Comparison of ENCODE assay signal across 10 cellular contexts in genomic region chr9:128901822-128902221, GRCh38. TPM values are rescaled to one million over a fixed set of nuclear protein-coding genes. Genes with fewer than 3 reads are reported as not detected.
A peak's percentile ranks its signal among the peaks of the same experiment; 100 is the strongest.
DNase-seq lines count a peak whose midpoint lies in the region; FAIRE-seq and TF ChIP-seq lines count a peak whose summit lies in the region.
"Had no signal": no experiment of that assay in that cellular context is flagged by ENCODE, and none has a peak within 500 bp of the region (broad histone marks: within the 10 kb centered on the region; RNA-seq: fewer than 3 reads in every experiment).

No MANE protein-coding gene starts in this region.

- H3K27me3 ChIP-seq in esophagus muscularis mucosa (no peaks in the 10 kb centered on the region), thymus (ENCODE audit: control insufficient read depth, insufficient read depth) (no peaks in the 10 kb centered on the region), HAP-1 (ENCODE audit: low read depth) (no peaks in the 10 kb centered on the region)

- intact Hi-C loops in activated CD4-positive, alpha-beta T cell treated with anti-CD3 and anti-CD28 coated beads, Interleukin-2, amount 10 ng/mL, durations not matched to agents 24 days and 14 days (cut with micrococcal nuclease), result loop anchor here (1.0 to 5.0 kb wide), 3 partner anchors 10 to 445 kb away; partner anchors contain the start of genes LRRC8A and ODF2
- intact Hi-C loops in OCI-LY7 (cut with micrococcal nuclease; ENCODE audit: unreplicated experiment) (loop anchor here (1.0 kb wide), 1 partner anchor 19 kb away; no protein-coding TSS in a partner anchor), esophagus muscularis mucosa (cut with DNase I) (no loop called here)

- H3K4me3 Mint-ChIP-seq in activated CD4-positive, alpha-beta T cell treated with anti-CD3 and anti-CD28 coated beads, Interleukin-2, amount 10 ng/mL, durations not matched to agents 24 days and 14 days, result peak overlapping the region; percentile 76

- FAIRE-seq in H54 (lab: Jason Lieb, UNC), result no peak
- FAIRE-seq: astrocyte, H1 had no signal

- POLR2A ChIA-PET in OCI-LY7 (lab: Charles Lee), result no interaction called here

- no peak for TF ChIP-seq CTCF in OCI-LY7 (conservative IDR thresholded peaks at IDR 0.05; ENCODE audit: low read length)
- TF ChIP-seq CTCF in esophagus muscularis mucosa (IDR thresholded peaks at IDR 0.05), result no peak

- CTCF ChIA-PET in OCI-LY7 (lab: Charles Lee; ENCODE audit: unreplicated experiment), result no interaction called here

- H3K4me3 ChIP-seq in OCI-LY7 (ENCODE audit: low read depth, low read length, poor library complexity, severe bottlenecking) (peak overlapping the region; percentile 10), esophagus muscularis mucosa (no peak overlapping the region), thymus (ENCODE audit: low read length) (no peak overlapping the region), HAP-1 (no peak overlapping the region)

- no peaks in the 10 kb centered on the region for H3K9me3 Mint-ChIP-seq in activated CD4-positive, alpha-beta T cell treated with anti-CD3 and anti-CD28 coated beads, Interleukin-2, amount 10 ng/mL, durations not matched to agents 24 days and 14 days

- no peaks in the 10 kb centered on the region for H3K27me3 Mint-ChIP-seq in activated CD4-positive, alpha-beta T cell treated with anti-CD3 and anti-CD28 coated beads, Interleukin-2, amount 10 ng/mL, durations not matched to agents 24 days and 14 days

- H3K4me1 Mint-ChIP-seq in activated CD4-positive, alpha-beta T cell treated with anti-CD3 and anti-CD28 coated beads, Interleukin-2, amount 10 ng/mL, durations not matched to agents 24 days and 14 days, result peaks cover 57% of the 10 kb centered on the region

- H3K9me3 ChIP-seq in OCI-LY7 (ENCODE audit: low read length) (no peaks in the 10 kb centered on the region), esophagus muscularis mucosa (no peaks in the 10 kb centered on the region), thymus (ENCODE audit: control insufficient read depth) (no peaks in the 10 kb centered on the region), HAP-1 (no peaks in the 10 kb centered on the region)

- TF ChIP-seq POLR2A in esophagus muscularis mucosa (IDR thresholded peaks at IDR 0.05; ENCODE audit: low read depth) (no peak), H54 (IDR thresholded peaks at IDR 0.05; ENCODE audit: low read depth, low read length) (no peak)

- no peaks in the 10 kb centered on the region for H3K9me2 ChIP-seq in OCI-LY7 (ENCODE audit: insufficient read depth, low read length)

- in situ Hi-C loops in HAP-1 (cut with MboI; ENCODE audit: low sequenced_read_pairs), result no loop called here

- no TSS peak for BruUV-seq in OCI-LY7 (replicated peaks; lab: Mats Ljungman, UMichigan)

- DNase-seq in activated CD4-positive, alpha-beta T cell treated with anti-CD3 and anti-CD28 coated beads, Interleukin-2, amount 10 ng/mL, durations not matched to agents 24 days and 14 days, result no peak
- DNase-seq in activated CD4-positive, alpha-beta T cell treated with anti-CD3 and anti-CD28 coated beads for 1 hour, result no peak
- DNase-seq in OCI-LY7 (ENCODE audit: low spot score) (no peak), esophagus muscularis mucosa (ENCODE audit: extremely low spot score) (no peak), HAP-1 (ENCODE audit: low spot score in 2 of 2) (no peak), H54 (ENCODE audit: insufficient read length, low spot score) (no peak), cerebellar cortex (ENCODE audit: low spot score) (no peak)

- peak overlapping the region; percentile 78 for H3K4me2 ChIP-seq in OCI-LY7 (ENCODE audit: low read length)

- H3K4me1 ChIP-seq in OCI-LY7 (ENCODE audit: insufficient read depth, low read length, poor library complexity, severe bottlenecking), result peaks cover 39% of the 10 kb centered on the region
- H3K4me1 ChIP-seq in esophagus muscularis mucosa, result peaks cover 41 to 54% (median 49%) of the 10 kb centered on the region in 4 donors
- H3K4me1 ChIP-seq in thymus (ENCODE audit: control insufficient read depth, insufficient read depth, low read length), result peaks cover 39% of the 10 kb centered on the region
- H3K4me1 ChIP-seq in HAP-1, result no peaks in the 10 kb centered on the region

- no peak for TF ChIP-seq EP300 in esophagus muscularis mucosa (IDR thresholded peaks at IDR 0.05)

- H3K27ac Mint-ChIP-seq in activated CD4-positive, alpha-beta T cell treated with anti-CD3 and anti-CD28 coated beads, Interleukin-2, amount 10 ng/mL, durations not matched to agents 24 days and 14 days, result peak overlapping the region; percentile 89

- peak overlapping the region; percentile 85 for H3K27ac ChIP-seq in OCI-LY7 (ENCODE audit: low read depth, low read length, poor library complexity, severe bottlenecking)
- peak overlapping the region; percentile 23 to 72 (median 56) for H3K27ac ChIP-seq in esophagus muscularis mucosa (replicated peaks in 1 of 4)
- H3K27ac ChIP-seq in thymus (ENCODE audit: low read depth), result peak overlapping the region; percentile 99

- H4K20me1 ChIP-seq in OCI-LY7 (ENCODE audit: insufficient read depth, low read length), result no peaks in the 10 kb centered on the region

- H3K79me2 ChIP-seq in OCI-LY7 (ENCODE audit: insufficient read depth, low read depth, low read length), result 0 out of 2 replicates have a peak, but pooled peaks cover 3% of the 10 kb centered on the region

- 88% methylated on average over 4 of the region's 5 CpGs for WGBS in esophagus muscularis mucosa
- WGBS in thymus, result 73% methylated on average over 5 of the region's 5 CpGs

- peak overlapping the region; percentile 38; the same call in 1 of the 2 replicates for H2AFZ ChIP-seq in OCI-LY7 (ENCODE audit: low read length)

- H3K36me3 ChIP-seq in OCI-LY7 (ENCODE audit: insufficient read depth, low read length) (peaks cover 35% of the 10 kb centered on the region), esophagus muscularis mucosa (peaks cover 0 to 58% (median 39%) of the 10 kb centered on the region in 4 donors), thymus (ENCODE audit: control insufficient read depth, insufficient read depth) (peaks cover 15% of the 10 kb centered on the region), HAP-1 (replicated peaks) (no peaks in the 10 kb centered on the region)

- H3K36me3 Mint-ChIP-seq in activated CD4-positive, alpha-beta T cell treated with anti-CD3 and anti-CD28 coated beads, Interleukin-2, amount 10 ng/mL, durations not matched to agents 24 days and 14 days (ENCODE audit: low read depth), result peaks cover 15% of the 10 kb centered on the region

RNA-seq across cellular contexts. Expression of gene PHYHD1, which starts 19.0 kb away (rescaled TPM):
- total RNA-seq in activated CD4-positive, alpha-beta T cell treated with anti-CD3 and anti-CD28 coated beads, Interleukin-2, amount 10 ng/mL, durations not matched to agents 24 days and 14 days, result 0.45 and 0.47 TPM in 2 replicates
- total RNA-seq in OCI-LY7 (2014; rRNA removed; shearing (Covaris generic)), result 69.0 and 83.5 TPM in 2 replicates
- total RNA-seq in OCI-LY7 (2022) (132 and 150 TPM in 2 replicates), esophagus muscularis mucosa (10 to 100 TPM; 10.4 to 22.3 (median 12.0) TPM)
- 25.6 TPM for polyA plus RNA-seq in thymus

RNA-seq across cellular contexts. Expression of gene LRRC8A, which starts 19.9 kb away (rescaled TPM):
- 27.7 and 28.4 TPM in 2 replicates for total RNA-seq in activated CD4-positive, alpha-beta T cell treated with anti-CD3 and anti-CD28 coated beads, Interleukin-2, amount 10 ng/mL, durations not matched to agents 24 days and 14 days
- 20.0 and 26.9 TPM in 2 replicates for total RNA-seq in OCI-LY7 (2014; rRNA removed; shearing (Covaris generic))
- 21.0 and 22.9 TPM in 2 replicates for total RNA-seq in OCI-LY7 (2022)
- total RNA-seq in esophagus muscularis mucosa, result 10 to 100 TPM; 39.5 to 94.2 (median 55.6) TPM
- polyA plus RNA-seq in thymus, result 10.3 TPM

RNA-seq across cellular contexts. Expression of gene KYAT1, which starts 20.1 kb away (rescaled TPM):
- total RNA-seq in activated CD4-positive, alpha-beta T cell treated with anti-CD3 and anti-CD28 coated beads, Interleukin-2, amount 10 ng/mL, durations not matched to agents 24 days and 14 days, result 11.7 and 14.4 TPM in 2 replicates
- 38.2 and 44.7 TPM in 2 replicates for total RNA-seq in OCI-LY7 (2014; rRNA removed; shearing (Covaris generic))
- total RNA-seq in OCI-LY7 (2022) (28.3 and 34.5 TPM in 2 replicates), esophagus muscularis mucosa (1 to 10 TPM; 4.3 to 8.4 (median 6.2) TPM)
- 9.9 TPM for polyA plus RNA-seq in thymus

RNA-seq across cellular contexts. Expression of gene DOLK, which starts 45.6 kb away (rescaled TPM):
- 15.2 and 15.9 TPM in 2 replicates for total RNA-seq in activated CD4-positive, alpha-beta T cell treated with anti-CD3 and anti-CD28 coated beads, Interleukin-2, amount 10 ng/mL, durations not matched to agents 24 days and 14 days
- 9.6 and 11.2 TPM in 2 replicates for total RNA-seq in OCI-LY7 (2014; rRNA removed; shearing (Covaris generic))
- total RNA-seq in OCI-LY7 (2022) (5.1 and 5.8 TPM in 2 replicates), esophagus muscularis mucosa (10 to 100 TPM; 10.4 to 20.7 (median 14.1) TPM)
- polyA plus RNA-seq in thymus, result 8.0 TPM

RNA-seq across cellular contexts. Expression of gene NUP188, which starts 45.7 kb away (rescaled TPM):
- 162 and 176 TPM in 2 replicates for total RNA-seq in activated CD4-positive, alpha-beta T cell treated with anti-CD3 and anti-CD28 coated beads, Interleukin-2, amount 10 ng/mL, durations not matched to agents 24 days and 14 days
- total RNA-seq in OCI-LY7 (2014; rRNA removed; shearing (Covaris generic)), result 70.5 and 73.6 TPM in 2 replicates
- 83.8 and 91.6 TPM in 2 replicates for total RNA-seq in OCI-LY7 (2022)
- 10 to 100 TPM; 22.9 to 34.0 (median 29.4) TPM for total RNA-seq in esophagus muscularis mucosa
- polyA plus RNA-seq in thymus, result 19.2 TPM
